8 cellular contexts compared by ENCODE assay signal in the genomic region with DNA sequence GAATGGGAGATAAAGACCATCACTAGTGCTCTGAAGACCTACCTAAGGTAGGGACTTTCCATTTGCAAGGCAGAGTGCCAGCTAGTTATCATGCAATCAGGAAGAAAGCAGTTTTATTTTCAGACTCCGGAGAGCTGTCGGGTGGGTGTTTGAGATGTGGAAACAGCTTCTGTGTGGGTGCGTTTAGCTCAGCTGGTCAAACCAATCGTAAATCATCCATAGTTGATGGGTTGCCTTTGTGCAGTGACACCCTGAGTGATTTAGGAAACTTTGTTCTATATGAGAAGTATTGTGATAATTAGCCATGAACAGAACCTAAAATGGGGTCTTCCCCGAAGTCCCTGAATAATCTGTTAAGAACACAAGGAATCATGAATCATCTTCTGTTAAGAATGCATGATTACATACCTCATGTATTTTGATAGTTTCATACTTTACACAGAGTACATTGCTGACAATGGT.
A peak's percentile ranks its signal among the peaks of the same experiment; 100 is the strongest.
DNase-seq lines count a peak whose midpoint lies in the region; ATAC-seq and TF ChIP-seq lines count a peak whose summit lies in the region.

No MANE protein-coding gene starts in this region.

- no peak overlapping the region for H3K9ac ChIP-seq in endodermal cell (ENCODE audit: extremely low read depth, low read length, poor library complexity, severe bottlenecking)

- 70 to 91% methylated on average over 4 to 5 of the region's 5 CpGs for WGBS in endodermal cell (ENCODE audit: insufficient coverage in 1 of 2, insufficient read length in 1 of 2), 2 experiments

- POLR2A ChIA-PET in activated naive CD8-positive, alpha-beta T cell treated with anti-CD3 and anti-CD28 coated beads, Interleukin-2, amount 10 ng/mL, durations not matched to agents 7 days and 5 days (lab: Charles Lee): no interaction called here

- no peaks in the 10 kb centered on the region for H3K9me3 ChIP-seq in endodermal cell (ENCODE audit: control insufficient read depth, low read length)

- H3K27ac Mint-ChIP-seq in activated naive CD8-positive, alpha-beta T cell treated with anti-CD3 and anti-CD28 coated beads, Interleukin-2, amount 10 ng/mL, durations not matched to agents 7 days and 5 days: no peak overlapping the region
- no peak overlapping the region for H3K27ac Mint-ChIP-seq in endodermal cell

- H3K9me3 Mint-ChIP-seq in activated naive CD8-positive, alpha-beta T cell treated with anti-CD3 and anti-CD28 coated beads, Interleukin-2, amount 10 ng/mL, durations not matched to agents 7 days and 5 days: no peaks in the 10 kb centered on the region
- H3K9me3 Mint-ChIP-seq in endodermal cell: no peaks in the 10 kb centered on the region

- ATAC-seq in GM19395 (IDR thresholded peaks at IDR 0.05; ENCODE audit: unreplicated experiment): peak; percentile 48
- peak; percentile 57 for ATAC-seq in HG03457 (IDR thresholded peaks at IDR 0.05; ENCODE audit: unreplicated experiment)
- ATAC-seq in activated naive CD8-positive, alpha-beta T cell treated with anti-CD3 and anti-CD28 coated beads, Interleukin-2, amount 10 ng/mL, durations not matched to agents 7 days and 5 days (ENCODE audit: low read depth): no peak

- DNase-seq in activated naive CD8-positive, alpha-beta T cell treated with anti-CD3 and anti-CD28 coated beads, Interleukin-2, amount 10 ng/mL, durations not matched to agents 7 days and 5 days: no peak
- peak; percentile 25 to 43 for DNase-seq in stimulated activated CD8-positive, alpha-beta memory T cell treated with anti-CD3 and anti-CD28 coated beads, Interleukin-15, amount 100 ng/mL, for 48 hours (ENCODE audit: low read depth in 2 of 2)
- no peak for DNase-seq in endodermal cell
- no peak for DNase-seq in D341Med (ENCODE audit: low spot score)
- no peak for DNase-seq in middle frontal gyrus (ENCODE audit: extremely low spot score, low spot score)

- peaks cover 2% of the 10 kb centered on the region for H3K27me3 Mint-ChIP-seq in activated naive CD8-positive, alpha-beta T cell treated with anti-CD3 and anti-CD28 coated beads, Interleukin-2, amount 10 ng/mL, durations not matched to agents 7 days and 5 days
- H3K27me3 Mint-ChIP-seq in endodermal cell (ENCODE audit: insufficient read depth): no peaks in the 10 kb centered on the region

- H3K4me3 ChIP-seq in GM08714 (ENCODE audit: low read length) (peak overlapping the region; percentile 48), endodermal cell (ENCODE audit: low read length) (no peak overlapping the region)

- H3K36me3 Mint-ChIP-seq in activated naive CD8-positive, alpha-beta T cell treated with anti-CD3 and anti-CD28 coated beads, Interleukin-2, amount 10 ng/mL, durations not matched to agents 7 days and 5 days: peaks cover 40% of the 10 kb centered on the region
- H3K36me3 Mint-ChIP-seq in endodermal cell (ENCODE audit: low read depth): peaks cover 30% of the 10 kb centered on the region

- peaks cover 14% of the 10 kb centered on the region for H3K36me3 ChIP-seq in endodermal cell (ENCODE audit: control insufficient read depth, insufficient read depth, low read length)

- peak overlapping the region; percentile 27 for H3K4me3 Mint-ChIP-seq in activated naive CD8-positive, alpha-beta T cell treated with anti-CD3 and anti-CD28 coated beads, Interleukin-2, amount 10 ng/mL, durations not matched to agents 7 days and 5 days
- H3K4me3 Mint-ChIP-seq in endodermal cell: no peak overlapping the region

- peaks cover 8% of the 10 kb centered on the region for H3K4me1 Mint-ChIP-seq in activated naive CD8-positive, alpha-beta T cell treated with anti-CD3 and anti-CD28 coated beads, Interleukin-2, amount 10 ng/mL, durations not matched to agents 7 days and 5 days
- peaks cover 42% of the 10 kb centered on the region for H3K4me1 Mint-ChIP-seq in endodermal cell

- TF ChIP-seq CTCF in endodermal cell (conservative IDR thresholded peaks at IDR 0.05): no peak

- peaks cover 6% of the 10 kb centered on the region for H3K4me1 ChIP-seq in endodermal cell (ENCODE audit: control insufficient read depth, insufficient read depth, low read length)

- H3K27ac ChIP-seq in endodermal cell (ENCODE audit: low read depth, low read length): no peak overlapping the region

- no peaks in the 10 kb centered on the region for H3K27me3 ChIP-seq in endodermal cell (ENCODE audit: control insufficient read depth, insufficient read depth, low read length, poor library complexity, severe bottlenecking)

Comparison
In these comparisons a context has a peak if more than half of its experiments do, and no peak if none do; other contexts are left out.
1. DNase-seq: peak in stimulated activated CD8-positive, alpha-beta memory T cell treated with anti-CD3 and anti-CD28 coated beads, Interleukin-15, amount 100 ng/mL, for 48 hours (2 of 2); none in activated naive CD8-positive, alpha-beta T cell treated with anti-CD3 and anti-CD28 coated beads, Interleukin-2, amount 10 ng/mL, durations not matched to agents 7 days and 5 days (single experiment), endodermal cell (single experiment), D341Med (single experiment) and middle frontal gyrus (single experiment).